In genomic region chr19:12308891-12309290, GRCh38 we compare ENCODE assay signal across 1 cellular context. TPM values are rescaled to one million over a fixed set of nuclear protein-coding genes. Genes with fewer than 3 reads are reported as not detected.
"Had no signal": no experiment of that assay in that cellular context is flagged by ENCODE, and none has a peak within 500 bp of the region (broad histone marks: within the 10 kb centered on the region; RNA-seq: fewer than 3 reads in every experiment).

No MANE protein-coding gene starts in this region.

RNA-seq across cellular contexts. Expression of gene ZNF563, which starts 24.5 kb away (rescaled TPM):
- total RNA-seq: H7 had no signal

RNA-seq across cellular contexts. Expression of gene ZNF442, which starts 56.6 kb away (rescaled TPM):
- total RNA-seq: H7 had no signal
